Comparison of ENCODE assay signal across 20 cellular contexts in the genomic region with DNA sequence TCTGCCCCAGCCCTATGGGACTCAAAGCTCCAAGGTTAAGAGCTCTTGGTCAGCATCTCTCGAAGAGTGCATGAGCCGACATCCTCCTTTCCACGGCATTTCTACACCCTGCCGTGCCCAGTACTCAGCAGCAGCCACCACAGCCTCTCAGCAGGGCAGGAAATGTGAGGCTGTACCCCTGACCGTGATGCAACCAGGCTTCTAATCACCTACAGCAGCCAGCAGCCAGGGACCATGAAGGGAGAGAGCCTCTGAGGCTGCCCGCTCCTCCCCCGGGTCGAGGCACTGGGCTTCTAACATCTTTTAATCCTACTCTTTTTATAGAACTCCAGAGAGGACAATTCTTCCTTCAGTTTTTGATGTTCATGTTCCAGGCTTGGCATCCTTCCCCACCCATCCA. TPM values are rescaled to one million over a fixed set of nuclear protein-coding genes. Genes with fewer than 3 reads are reported as not detected.
"Had no signal": no experiment of that assay in that cellular context is flagged by ENCODE, and none has a peak within 500 bp of the region (broad histone marks: within the 10 kb centered on the region; RNA-seq: fewer than 3 reads in every experiment).

No MANE protein-coding gene starts in this region.

- H3K4me1 Mint-ChIP-seq: activated T-helper 17 cell treated with anti-CD3 and anti-CD28 coated beads, Interleukin-2, amount 50 U/mL, for 72 hours had no signal

- DNase-seq: activated CD4-positive, alpha-beta memory T cell treated with anti-CD3 and anti-CD28 coated beads, Interleukin-2, amount 10 ng/mL, durations not matched to agents 7 days and 5 days; activated CD4-positive, alpha-beta T cell treated with anti-CD3 and anti-CD28 coated beads for 4 hours; activated CD8-positive, alpha-beta memory T cell treated with anti-CD3 and anti-CD28 coated beads, Interleukin-2, amount 10 ng/mL, durations not matched to agents 7 days and 5 days; activated naive CD4-positive, alpha-beta T cell; body of pancreas; colonic mucosa; erythroblast; head of caudate nucleus; immature natural killer cell; left ventricle myocardium superior; naive B cell; stimulated activated CD8-positive, alpha-beta memory T cell treated with anti-CD3 and anti-CD28 coated beads, Interleukin-4, amount 100 ng/mL, for 48 hours; stimulated activated naive CD4-positive, alpha-beta T cell; T-helper 17 cell had no signal

- H3K4me3 Mint-ChIP-seq: activated CD4-positive, alpha-beta memory T cell treated with anti-CD3 and anti-CD28 coated beads, Interleukin-2, amount 10 ng/mL, durations not matched to agents 7 days and 5 days; activated CD8-positive, alpha-beta memory T cell treated with anti-CD3 and anti-CD28 coated beads, Interleukin-2, amount 10 ng/mL, durations not matched to agents 7 days and 5 days; activated T-helper 17 cell treated with anti-CD3 and anti-CD28 coated beads, Interleukin-2, amount 50 U/mL, for 72 hours; immature natural killer cell; memory B cell; T-helper 17 cell; WTC11 had no signal

- H3K4me3 ChIP-seq: body of pancreas, colonic mucosa, mucosa of descending colon, pancreas, right lobe of liver had no signal

- H3K36me3 ChIP-seq: colonic mucosa, pancreas, right lobe of liver had no signal

- H3K9me3 ChIP-seq: body of pancreas, colonic mucosa, mucosa of descending colon, pancreas, right lobe of liver had no signal

- H3K27ac ChIP-seq: colonic mucosa, pancreas, right lobe of liver had no signal

- ATAC-seq: activated CD8-positive, alpha-beta memory T cell treated with anti-CD3 and anti-CD28 coated beads, Interleukin-2, amount 10 ng/mL, durations not matched to agents 7 days and 5 days; activated T-helper 17 cell treated with anti-CD3 and anti-CD28 coated beads, Interleukin-2, amount 50 U/mL, for 72 hours; T-helper 17 cell had no signal

- H3K9me3 Mint-ChIP-seq: activated CD4-positive, alpha-beta memory T cell treated with anti-CD3 and anti-CD28 coated beads, Interleukin-2, amount 10 ng/mL, durations not matched to agents 7 days and 5 days; activated T-helper 17 cell treated with anti-CD3 and anti-CD28 coated beads, Interleukin-2, amount 50 U/mL, for 72 hours; immature natural killer cell; memory B cell; WTC11 had no signal

- H3K4me1 ChIP-seq: colonic mucosa, pancreas, right lobe of liver had no signal

- H3K27ac Mint-ChIP-seq: activated CD4-positive, alpha-beta memory T cell treated with anti-CD3 and anti-CD28 coated beads, Interleukin-2, amount 10 ng/mL, durations not matched to agents 7 days and 5 days; activated CD8-positive, alpha-beta memory T cell treated with anti-CD3 and anti-CD28 coated beads, Interleukin-2, amount 10 ng/mL, durations not matched to agents 7 days and 5 days; activated T-helper 17 cell treated with anti-CD3 and anti-CD28 coated beads, Interleukin-2, amount 50 U/mL, for 72 hours; immature natural killer cell; memory B cell; naive B cell; T-helper 17 cell; WTC11 had no signal

- H3K36me3 Mint-ChIP-seq: activated CD8-positive, alpha-beta memory T cell treated with anti-CD3 and anti-CD28 coated beads, Interleukin-2, amount 10 ng/mL, durations not matched to agents 7 days and 5 days; memory B cell; WTC11 had no signal

- H3K27me3 ChIP-seq: body of pancreas, pancreas, right lobe of liver had no signal

RNA-seq across cellular contexts. Expression of a gene that starts 6.5 kb away (rescaled TPM):
- total RNA-seq: T-helper 17 cell had no signal

RNA-seq across cellular contexts. Expression of a gene that starts 48.8 kb away (rescaled TPM):
- total RNA-seq: body of pancreas had no signal
